Comparison of ENCODE assay signal across 7 cellular contexts in genomic region chr5:80481019-80481893, GRCh38. TPM values are rescaled to one million over a fixed set of nuclear protein-coding genes. Genes with fewer than 3 reads are reported as not detected.
DNase-seq lines count a peak whose midpoint lies in the region; ATAC-seq and TF ChIP-seq lines count a peak whose summit lies in the region.

No MANE protein-coding gene starts in this region.

- WGBS in spleen, 5 donors = 94 to 100% (median 98%) methylated on average over 3 of the region's 3 CpGs

- no peaks in the 10 kb centered on the region for H3K27me3 ChIP-seq in spleen (replicated peaks in 1 of 7)

- DNase-seq in G401 (ENCODE audit: low spot score) (peak; percentile 23), H4 (ENCODE audit: low spot score) (peak; percentile 56), NCI-H2227 treated with DMSO at 0.1 percent for 48 hours (lab: John Stamatoyannopoulos, UW) (peak; percentile 24), glomerular visceral epithelial cell (ENCODE audit: extremely low spot score) (peak; percentile 63), spleen (no peak)
- DNase-seq in activated CD4-positive, alpha-beta T cell treated with anti-CD3 and anti-CD28 coated beads, Interleukin-2, amount 50 U/mL, for 48 hours = peak; percentile 18 to 29

- TF ChIP-seq CTCF in spleen (IDR thresholded peaks at IDR 0.05 in 8 of 11, conservative IDR thresholded peaks at IDR 0.05 in 3 of 11) = peak in 10 of 11 experiments; percentile 28 to 74 (median 58)

- peaks cover 3 to 41% (median 31%) of the 10 kb centered on the region in 8 donors for H3K9me3 ChIP-seq in spleen

- no peak overlapping the region for H3K27ac ChIP-seq in spleen

- in situ Hi-C loops in G401 (cut with HindIII; ENCODE audit: low sequenced_read_pairs) = no loop called here

- ATAC-seq in HG03039 (IDR thresholded peaks at IDR 0.05; ENCODE audit: unreplicated experiment) = no peak

- TF ChIP-seq POLR2A in spleen (IDR thresholded peaks at IDR 0.05) = no peak

- no peaks in the 10 kb centered on the region for H3K4me1 ChIP-seq in spleen

- intact Hi-C loops in spleen (cut with DNase I; ENCODE audit: low total_unique reads) = loop anchor here (10.0 kb wide), 1 partner anchor 194 kb away; no protein-coding TSS in a partner anchor

- H3K36me3 ChIP-seq in spleen = peaks cover 0 to 40% (median 6%) of the 10 kb centered on the region in 6 donors

- no peak overlapping the region for H3K4me3 ChIP-seq in spleen

RNA-seq across cellular contexts. Expression of gene FAM151B, which starts 6.6 kb away (rescaled TPM):
- 0.49 and 1.1 TPM in 2 replicates for total RNA-seq in G401 (2014; rRNA removed; shearing (Covaris generic))
- total RNA-seq in H4 (2014; rRNA removed; shearing (Covaris generic)) = 0.55 and 2.4 TPM in 2 replicates
- 1 to 10 TPM; 2.0 to 6.6 (median 3.5) TPM for total RNA-seq in spleen
- polyA plus RNA-seq in spleen = under 1 TPM; 0.35 to 0.70 (median 0.44) TPM
